In the genomic region with DNA sequence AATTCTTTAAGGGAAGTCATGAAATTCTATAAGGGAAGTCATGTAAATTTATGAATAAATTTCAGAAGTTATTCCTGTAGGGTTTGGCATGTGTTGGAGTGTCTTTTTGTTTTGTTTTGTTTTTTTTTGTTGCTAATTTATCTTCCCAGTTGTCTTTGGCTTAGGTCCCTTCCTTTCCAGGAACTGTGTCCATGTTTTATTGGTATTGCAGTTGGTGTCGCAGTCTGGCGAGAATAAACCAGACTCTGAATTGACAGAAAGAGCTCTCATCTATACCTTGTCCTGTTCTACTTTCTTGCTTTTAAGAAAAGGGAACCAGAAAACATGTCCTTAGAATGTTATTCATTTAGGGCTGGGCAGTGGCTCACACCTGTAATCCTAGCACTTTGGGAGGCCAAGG, we compare ENCODE assay signal across 23 cellular contexts. TPM values are rescaled to one million over a fixed set of nuclear protein-coding genes. Genes with fewer than 3 reads are reported as not detected.
"Had no signal": no experiment of that assay in that cellular context is flagged by ENCODE, and none has a peak within 500 bp of the region (broad histone marks: within the 10 kb centered on the region; RNA-seq: fewer than 3 reads in every experiment).

No MANE protein-coding gene starts in this region.

- DNase-seq: erythroblast; foreskin melanocyte; head of caudate nucleus; left colon; naive thymus-derived CD8-positive, alpha-beta T cell; occipital lobe; psoas muscle; retina; spleen; stimulated activated CD4-positive, alpha-beta T cell treated with anti-CD3 and anti-CD28 coated beads, Interleukin-15, amount 100 ng/mL, for 24 hours; stimulated activated CD4-positive, alpha-beta T cell treated with anti-CD3 and anti-CD28 coated beads, Interleukin-1b, Interleukin-23, amount 100 ng/mL, for 48 hours; stimulated activated CD4-positive, alpha-beta T cell treated with anti-CD3 and anti-CD28 coated beads, Interleukin-4, amount 100 ng/mL, for 24 hours; stimulated activated naive B cell treated with anti-CD40 and anti-IgM and Interleukin-4, amounts not matched to agents 10 μg/mL and 1 μg/mL and 100 μg/mL, for 72 hours; stimulated activated naive CD8-positive, alpha-beta T cell treated with anti-CD3 and anti-CD28 coated beads, Interleukin-15, amount 100 ng/mL, for 72 hours; testis; upper lobe of right lung had no signal

- H3K27me3 Mint-ChIP-seq: naive thymus-derived CD8-positive, alpha-beta T cell; stimulated activated naive B cell treated with anti-CD40 and anti-IgM and Interleukin-4, amounts not matched to agents 10 μg/mL and 1 μg/mL and 100 μg/mL, for 72 hours; stimulated activated naive CD8-positive, alpha-beta T cell treated with anti-CD3 and anti-CD28 coated beads, Interleukin-15, amount 100 ng/mL, for 72 hours had no signal

- H3K9ac ChIP-seq: parathyroid adenoma had no signal

- H3K9me3 Mint-ChIP-seq: dendritic cell treated with granulocyte-macrophage colony-stimulating factor and Interleukin-4, amounts not matched to agents 40 ng/mL and 50 ng/mL, for 4 days; naive thymus-derived CD8-positive, alpha-beta T cell; stimulated activated naive B cell treated with anti-CD40 and anti-IgM and Interleukin-4, amounts not matched to agents 10 μg/mL and 1 μg/mL and 100 μg/mL, for 72 hours; stimulated activated naive CD8-positive, alpha-beta T cell treated with anti-CD3 and anti-CD28 coated beads, Interleukin-15, amount 100 ng/mL, for 72 hours had no signal

- H3K27ac Mint-ChIP-seq: dendritic cell treated with granulocyte-macrophage colony-stimulating factor and Interleukin-4, amounts not matched to agents 40 ng/mL and 50 ng/mL, for 4 days; stimulated activated naive B cell treated with anti-CD40 and anti-IgM and Interleukin-4, amounts not matched to agents 10 μg/mL and 1 μg/mL and 100 μg/mL, for 72 hours had no signal

- H3K27me3 ChIP-seq: hepatocyte, spleen, testis, tibial nerve, upper lobe of right lung, vagina had no signal

- ATAC-seq: left colon; naive thymus-derived CD8-positive, alpha-beta T cell; psoas muscle; sciatic nerve; stimulated activated naive B cell treated with anti-CD40 and anti-IgM and Interleukin-4, amounts not matched to agents 10 μg/mL and 1 μg/mL and 100 μg/mL, for 72 hours; stimulated activated naive CD8-positive, alpha-beta T cell treated with anti-CD3 and anti-CD28 coated beads, Interleukin-15, amount 100 ng/mL, for 72 hours; upper lobe of right lung had no signal

- H3K4me3 Mint-ChIP-seq: dendritic cell treated with granulocyte-macrophage colony-stimulating factor and Interleukin-4, amounts not matched to agents 40 ng/mL and 50 ng/mL, for 4 days; naive thymus-derived CD8-positive, alpha-beta T cell; stimulated activated naive B cell treated with anti-CD40 and anti-IgM and Interleukin-4, amounts not matched to agents 10 μg/mL and 1 μg/mL and 100 μg/mL, for 72 hours; stimulated activated naive CD8-positive, alpha-beta T cell treated with anti-CD3 and anti-CD28 coated beads, Interleukin-15, amount 100 ng/mL, for 72 hours had no signal

- H3K4me3 ChIP-seq: hepatocyte, psoas muscle, spleen, testis, tibial nerve, upper lobe of right lung, vagina had no signal

- H3K4me1 ChIP-seq: parathyroid adenoma, psoas muscle, testis, upper lobe of right lung, vagina had no signal

- FAIRE-seq: colon had no signal

- H3K27ac ChIP-seq: hepatocyte, parathyroid adenoma, psoas muscle, testis, tibial nerve, upper lobe of right lung, vagina had no signal

- H3K79me2 ChIP-seq: hepatocyte, parathyroid adenoma had no signal

- H3K9me3 ChIP-seq: psoas muscle, spleen, testis, tibial nerve, upper lobe of right lung, vagina had no signal

- H3K4me2 ChIP-seq: hepatocyte had no signal

- H2AFZ ChIP-seq: hepatocyte, parathyroid adenoma had no signal

RNA-seq across cellular contexts. Expression of gene SGO1, which starts 57.6 kb away (rescaled TPM):
- total RNA-seq: psoas muscle, upper lobe of right lung had no signal
